8 cellular contexts compared by ENCODE assay signal in genomic region chr17:35731239-35731931, GRCh38. TPM values are rescaled to one million over a fixed set of nuclear protein-coding genes. Genes with fewer than 3 reads are reported as not detected.
DNase-seq lines count a peak whose midpoint lies in the region; ATAC-seq and TF ChIP-seq lines count a peak whose summit lies in the region.

RASL10B (plus strand) TSS chr17:35731639; CDS start chr17:35735185, 3,546 bp downstream.

- CTCF ChIA-PET in CD4-positive, alpha-beta T cell (lab: Charles Lee): interaction anchor here (1.0 to 2.2 kb wide), 2 partner anchors 16 to 33 kb away, joined by 3 to 7 read pairs; no protein-coding TSS in a partner anchor
- CTCF ChIA-PET in activated CD8-positive, alpha-beta T cell treated with anti-CD3 and anti-CD28 coated beads for 36 hours (lab: Charles Lee): interaction anchor here (0.8 to 5.3 kb wide), 8 partner anchors 10 to 419 kb away, joined by 3 to 28 read pairs (median 4); no protein-coding TSS in a partner anchor

- H3K27ac Mint-ChIP-seq in CD4-positive, alpha-beta T cell: peak within 1 kb of the TSS; percentile 8
- peak within 1 kb of the TSS in 1 of 3 donors; percentile 62 for H3K27ac Mint-ChIP-seq in IgD-negative memory B cell
- peak within 1 kb of the TSS; percentile 29 for H3K27ac Mint-ChIP-seq in activated CD8-positive, alpha-beta T cell treated with anti-CD3 and anti-CD28 coated beads for 36 hours
- H3K27ac Mint-ChIP-seq in effector memory CD8-positive, alpha-beta T cell: peak within 1 kb of the TSS; percentile 9 to 55

- H3K4me3 Mint-ChIP-seq in CD4-positive, alpha-beta T cell: peak within 1 kb of the TSS; percentile 88
- H3K4me3 Mint-ChIP-seq in IgD-negative memory B cell: peak within 1 kb of the TSS in 3 of 4 donors; percentile 65 to 87 (median 82)
- peak within 1 kb of the TSS; percentile 77 for H3K4me3 Mint-ChIP-seq in activated CD8-positive, alpha-beta T cell treated with anti-CD3 and anti-CD28 coated beads for 36 hours
- peak within 1 kb of the TSS; percentile 77 to 84 for H3K4me3 Mint-ChIP-seq in effector memory CD8-positive, alpha-beta T cell

- 4 to 10% methylated on average over 15 to 45 of the region's 46 CpGs for WGBS in lung, 2 donors

- no peak for TF ChIP-seq CTCF in CD4-positive, alpha-beta T cell (IDR thresholded peaks at IDR 0.05)
- no peak for TF ChIP-seq CTCF in activated CD8-positive, alpha-beta T cell treated with anti-CD3 and anti-CD28 coated beads for 36 hours (IDR thresholded peaks at IDR 0.05)
- no peak for TF ChIP-seq CTCF in lung (IDR thresholded peaks at IDR 0.05; ENCODE audit: control extremely low read depth, extremely low read depth)

- no peaks in the 10 kb centered on the region for H3K27me3 ChIP-seq in CD4-positive, alpha-beta T cell (ENCODE audit: control insufficient read depth, insufficient read depth, low read length)
- no peaks in the 10 kb centered on the region for H3K27me3 ChIP-seq in lung (ENCODE audit: control insufficient read depth, insufficient read depth)

- DNase-seq in CD4-positive, alpha-beta T cell: peak in 8 of 10 experiments; percentile 29 to 57 (median 38)
- peak; percentile 74 for DNase-seq in activated CD8-positive, alpha-beta T cell treated with anti-CD3 and anti-CD28 coated beads for 36 hours
- peak; percentile 21 to 35 (median 34) for DNase-seq in effector memory CD8-positive, alpha-beta T cell
- DNase-seq in lung (ENCODE audit: low spot score): no peak
- peak; percentile 7 for DNase-seq in stimulated activated CD8-positive, alpha-beta memory T cell treated with anti-CD3 and anti-CD28 coated beads, Interleukin-12 subunit alpha, Interleukin-12 subunit beta, amount 100 ng/mL, for 1 hour (ENCODE audit: low read depth)
- no peak for DNase-seq in LoVo (ENCODE audit: low spot score)

- POLR2A ChIA-PET in CD4-positive, alpha-beta T cell (lab: Charles Lee): interaction anchor here (0.7 to 1.9 kb wide), 7 partner anchors 9 to 517 kb away, joined by 3 to 9 read pairs (median 4); partner anchors contain the start of gene TAF15
- POLR2A ChIA-PET in activated CD8-positive, alpha-beta T cell treated with anti-CD3 and anti-CD28 coated beads for 36 hours (lab: Charles Lee): interaction anchor here (1.6 to 2.2 kb wide), 2 partner anchors 12 to 33 kb away, joined by 4 to 6 read pairs; no protein-coding TSS in a partner anchor

- ATAC-seq in CD4-positive, alpha-beta T cell (ENCODE audit: poor library complexity): peak; percentile 90
- peak; percentile 89 for ATAC-seq in activated CD8-positive, alpha-beta T cell treated with anti-CD3 and anti-CD28 coated beads for 36 hours
- peak; percentile 88 for ATAC-seq in effector memory CD8-positive, alpha-beta T cell (replicated peaks)
- ATAC-seq in lung (ENCODE audit: insufficient read depth, low FRiP score) (peak; percentile 63), GM19452 (IDR thresholded peaks at IDR 0.05; ENCODE audit: unreplicated experiment) (no peak)

- H3K4me3 ChIP-seq in lung: peak within 1 kb of the TSS; percentile 21

- H3K36me3 Mint-ChIP-seq in CD4-positive, alpha-beta T cell (ENCODE audit: low read depth): peaks cover 14% of the 10 kb centered on the region
- H3K36me3 Mint-ChIP-seq in IgD-negative memory B cell: peaks cover 18% of the 10 kb centered on the region
- peaks cover 3% of the 10 kb centered on the region for H3K36me3 Mint-ChIP-seq in activated CD8-positive, alpha-beta T cell treated with anti-CD3 and anti-CD28 coated beads for 36 hours (ENCODE audit: low read depth)
- H3K36me3 Mint-ChIP-seq in effector memory CD8-positive, alpha-beta T cell (ENCODE audit: insufficient read depth): peaks cover 8% of the 10 kb centered on the region

- H3K4me1 ChIP-seq in lung (ENCODE audit: control insufficient read depth in 2 of 2, insufficient read depth in 2 of 2, low read length in 2 of 2): peaks cover 4 to 16% of the 10 kb centered on the region in 2 donors

- no peaks in the 10 kb centered on the region for H3K9me3 Mint-ChIP-seq in CD4-positive, alpha-beta T cell
- H3K9me3 Mint-ChIP-seq in IgD-negative memory B cell: no peaks in the 10 kb centered on the region
- H3K9me3 Mint-ChIP-seq in activated CD8-positive, alpha-beta T cell treated with anti-CD3 and anti-CD28 coated beads for 36 hours: no peaks in the 10 kb centered on the region
- no peaks in the 10 kb centered on the region for H3K9me3 Mint-ChIP-seq in effector memory CD8-positive, alpha-beta T cell

- no peak within 1 kb of the TSS for H3K27ac ChIP-seq in CD4-positive, alpha-beta T cell (ENCODE audit: low read depth, low read length)
- H3K27ac ChIP-seq in lung (ENCODE audit: low read depth in 1 of 2, low read length in 1 of 2): peak within 1 kb of the TSS in 1 of 2 donors; percentile 56

- H3K9me3 ChIP-seq in CD4-positive, alpha-beta T cell (ENCODE audit: control insufficient read depth, low read length): no peaks in the 10 kb centered on the region
- no peaks in the 10 kb centered on the region for H3K9me3 ChIP-seq in lung (ENCODE audit: control insufficient read depth in 2 of 2, insufficient read depth in 1 of 2, low read length in 1 of 2)

- intact Hi-C loops in CD4-positive, alpha-beta T cell (cut with DNase I, micrococcal nuclease): no loop called here
- intact Hi-C loops in activated CD8-positive, alpha-beta T cell treated with anti-CD3 and anti-CD28 coated beads for 36 hours (cut with micrococcal nuclease): no loop called here

- H3K27me3 Mint-ChIP-seq in CD4-positive, alpha-beta T cell: no peaks in the 10 kb centered on the region
- peaks cover 16% of the 10 kb centered on the region for H3K27me3 Mint-ChIP-seq in IgD-negative memory B cell
- no peaks in the 10 kb centered on the region for H3K27me3 Mint-ChIP-seq in activated CD8-positive, alpha-beta T cell treated with anti-CD3 and anti-CD28 coated beads for 36 hours
- H3K27me3 Mint-ChIP-seq in effector memory CD8-positive, alpha-beta T cell: no peaks in the 10 kb centered on the region

- peaks cover 0 to 8% of the 10 kb centered on the region in 2 donors for H3K36me3 ChIP-seq in lung (ENCODE audit: control insufficient read depth in 2 of 2, insufficient read depth in 2 of 2, low read length in 2 of 2)

- H3K4me1 Mint-ChIP-seq in CD4-positive, alpha-beta T cell (ENCODE audit: low read depth): peaks cover 28% of the 10 kb centered on the region
- H3K4me1 Mint-ChIP-seq in IgD-negative memory B cell: peaks cover 0 to 11% (median 10%) of the 10 kb centered on the region in 3 donors
- H3K4me1 Mint-ChIP-seq in activated CD8-positive, alpha-beta T cell treated with anti-CD3 and anti-CD28 coated beads for 36 hours (ENCODE audit: low read depth): peaks cover 14% of the 10 kb centered on the region
- H3K4me1 Mint-ChIP-seq in effector memory CD8-positive, alpha-beta T cell (ENCODE audit: low read depth in 2 of 2): peaks cover 11 to 22% of the 10 kb centered on the region in 2 donors

RNA-seq across cellular contexts. Expression of gene RASL10B, which starts in this region (rescaled TPM):
- under 1 TPM; 0.22 to 0.47 TPM for total RNA-seq in CD4-positive, alpha-beta T cell
- not detected for polyA plus RNA-seq in IgD-negative memory B cell
- total RNA-seq in activated CD8-positive, alpha-beta T cell treated with anti-CD3 and anti-CD28 coated beads for 36 hours: 1 to 10 TPM; 1.9 to 2.3 TPM
- under 1 TPM in 1 of 2 donors, not detected in 1; 0.80 TPM for total RNA-seq in lung
- polyA plus RNA-seq in lung: under 1 TPM; 0.57 to 1.00 TPM

Comparison
In these comparisons a context has a peak if more than half of its experiments do, and no peak if none do; other contexts are left out.
1. Peak in DNase-seq and ATAC-seq in CD4-positive, alpha-beta T cell; RNA of the gene not detected or under 1 TPM.
2. Peak in ATAC-seq and H3K4me3 ChIP-seq in lung; RNA of the gene not detected or under 1 TPM.
3. DNase-seq: peak in activated CD8-positive, alpha-beta T cell treated with anti-CD3 and anti-CD28 coated beads for 36 hours (single experiment), effector memory CD8-positive, alpha-beta T cell (3 of 3) and stimulated activated CD8-positive, alpha-beta memory T cell treated with anti-CD3 and anti-CD28 coated beads, Interleukin-12 subunit alpha, Interleukin-12 subunit beta, amount 100 ng/mL, for 1 hour (single experiment); none in lung (single experiment) and LoVo (single experiment).
4. Peak in every context shown above with its lines, with median percentiles within 50 percentile points of each other: H3K4me3 Mint-ChIP-seq.